In the genomic region with DNA sequence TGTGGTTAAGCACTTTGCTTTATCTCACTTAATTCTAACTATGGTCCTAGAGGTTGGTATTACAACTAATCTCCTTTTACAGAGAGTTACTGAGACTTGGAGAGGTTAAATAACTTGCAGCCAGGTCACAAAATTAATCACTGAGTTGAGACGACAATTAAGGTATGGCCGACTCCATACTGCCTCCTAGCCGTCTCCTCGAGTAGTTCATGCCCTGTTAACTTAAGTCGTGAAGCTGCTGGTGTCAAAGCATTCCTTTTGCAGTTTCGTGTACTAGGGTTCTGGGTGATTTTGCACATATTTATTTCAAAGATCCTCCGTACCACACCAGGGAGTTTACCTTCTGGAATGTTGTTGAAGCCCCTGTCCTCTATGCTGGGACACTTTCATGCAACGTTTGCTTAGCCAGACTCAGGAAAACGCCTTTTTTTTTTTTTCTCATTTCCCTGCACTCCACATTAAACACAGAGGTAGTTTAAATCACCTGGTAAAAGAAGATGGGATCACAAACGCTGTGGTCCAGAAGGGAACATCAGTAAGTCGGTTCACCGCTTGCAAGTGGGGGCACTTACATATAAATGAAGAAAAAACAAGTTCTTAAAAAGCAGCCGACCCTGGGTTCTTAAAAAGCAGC, we compare ENCODE assay signal across 8 cellular contexts. TPM values are rescaled to one million over a fixed set of nuclear protein-coding genes. Genes with fewer than 3 reads are reported as not detected.
DNase-seq lines count a peak whose midpoint lies in the region; ATAC-seq and TF ChIP-seq lines count a peak whose summit lies in the region.

No MANE protein-coding gene starts in this region.

- H3K27ac Mint-ChIP-seq in IgD-negative memory B cell, result peak overlapping the region; percentile 86 to 95 (median 95)
- H3K27ac Mint-ChIP-seq in activated T-helper 17 cell treated with anti-CD3 and anti-CD28 coated beads, Interleukin-2, amount 50 U/mL, for 72 hours, result peak overlapping the region; percentile 91

- H3K36me3 ChIP-seq in neuron (ENCODE audit: insufficient read depth, low read length) (no peaks in the 10 kb centered on the region), thyroid gland (no peaks in the 10 kb centered on the region)

- no peak for TF ChIP-seq POLR2A in thyroid gland (IDR thresholded peaks at IDR 0.05)

- H3K9me3 ChIP-seq in neuron (ENCODE audit: low read length) (no peaks in the 10 kb centered on the region), thyroid gland (no peaks in the 10 kb centered on the region)

- H3K4me3 Mint-ChIP-seq in IgD-negative memory B cell, result peak overlapping the region; percentile 91 to 99 (median 97)
- peak overlapping the region; percentile 90 for H3K4me3 Mint-ChIP-seq in activated T-helper 17 cell treated with anti-CD3 and anti-CD28 coated beads, Interleukin-2, amount 50 U/mL, for 72 hours

- H3K36me3 Mint-ChIP-seq in IgD-negative memory B cell, result peaks cover 1% of the 10 kb centered on the region
- peaks cover 16% of the 10 kb centered on the region for H3K36me3 Mint-ChIP-seq in activated T-helper 17 cell treated with anti-CD3 and anti-CD28 coated beads, Interleukin-2, amount 50 U/mL, for 72 hours (ENCODE audit: low read depth)

- H3K27me3 ChIP-seq in neuron (ENCODE audit: insufficient read depth, low read length) (no peaks in the 10 kb centered on the region), thyroid gland (no peaks in the 10 kb centered on the region)

- TF ChIP-seq CTCF in fibroblast of the aortic adventitia (IDR thresholded peaks at IDR 0.05; ENCODE audit: insufficient read depth, low read length) (peak; percentile 88), thyroid gland (IDR thresholded peaks at IDR 0.05) (peak; percentile 32 to 74 (median 68))

- 2 to 3% methylated on average over 13 of the region's 13 CpGs for whole genome bisulfite sequencing in thyroid gland, 2 donors

- H3K4me3 ChIP-seq in fibroblast of the aortic adventitia (ENCODE audit: low read depth, low read length) (peak overlapping the region; percentile 72), neuron (ENCODE audit: low read length) (peak overlapping the region; percentile 67), thyroid gland (replicated peaks in 1 of 3) (peak overlapping the region; percentile 58 to 75 (median 69))

- H3K4me1 ChIP-seq in neuron (ENCODE audit: insufficient read depth, low read length) (peaks cover 16% of the 10 kb centered on the region), thyroid gland (peaks cover 0 to 18% of the 10 kb centered on the region in 2 donors)

- H3K4me1 Mint-ChIP-seq in IgD-negative memory B cell, result peaks cover 15 to 22% (median 20%) of the 10 kb centered on the region in 3 donors
- peaks cover 15% of the 10 kb centered on the region for H3K4me1 Mint-ChIP-seq in activated T-helper 17 cell treated with anti-CD3 and anti-CD28 coated beads, Interleukin-2, amount 50 U/mL, for 72 hours

- H3K9me3 Mint-ChIP-seq in IgD-negative memory B cell, result no peaks in the 10 kb centered on the region
- no peaks in the 10 kb centered on the region for H3K9me3 Mint-ChIP-seq in activated T-helper 17 cell treated with anti-CD3 and anti-CD28 coated beads, Interleukin-2, amount 50 U/mL, for 72 hours

- peak overlapping the region; percentile 100 for H2AFZ ChIP-seq in neuron (ENCODE audit: low read depth, low read length)

- ATAC-seq in GM21447 (IDR thresholded peaks at IDR 0.05; ENCODE audit: unreplicated experiment), result peak; percentile 26
- ATAC-seq in activated T-helper 17 cell treated with anti-CD3 and anti-CD28 coated beads, Interleukin-2, amount 50 U/mL, for 72 hours (replicated peaks), result peak; percentile 26

- H3K27me3 Mint-ChIP-seq in IgD-negative memory B cell, result peaks cover 3% of the 10 kb centered on the region
- H3K27me3 Mint-ChIP-seq in activated T-helper 17 cell treated with anti-CD3 and anti-CD28 coated beads, Interleukin-2, amount 50 U/mL, for 72 hours, result no peaks in the 10 kb centered on the region

- H3K27ac ChIP-seq in thyroid gland, result peak overlapping the region; percentile 98 to 99 (median 98)

- intact Hi-C loops in thyroid gland (cut with DNase I), result no loop called here

- DNase-seq in D341Med (ENCODE audit: low spot score), result peak; percentile 70
- peak; percentile 71 for DNase-seq in RPMI7951 (ENCODE audit: low read depth)
- DNase-seq in fibroblast of the aortic adventitia (ENCODE audit: low read depth), result peak; percentile 84
- peak; percentile 63 to 67 for DNase-seq in thyroid gland

RNA-seq across cellular contexts. Expression of gene NEK7, which starts 0.6 kb away (rescaled TPM):
- polyA plus RNA-seq in IgD-negative memory B cell, result 21.6 TPM
- 64.5 and 83.1 TPM in 2 replicates for total RNA-seq in RPMI7951 (2014; rRNA removed; shearing (Covaris generic))
- total RNA-seq in activated T-helper 17 cell treated with anti-CD3 and anti-CD28 coated beads, Interleukin-2, amount 50 U/mL, for 72 hours, result 10 to 100 TPM; 64.3 to 76.9 TPM
- total RNA-seq in fibroblast of the aortic adventitia (ENCODE audit: low replicate concordance), result 119 and 187 TPM in 2 replicates
- 100 to 1,000 TPM in 1 of 4 donors, 10 to 100 TPM in 3; 65.6 to 102 (median 77.7) TPM for total RNA-seq in thyroid gland

Comparison
In these comparisons a context has a peak if more than half of its experiments do, and no peak if none do; other contexts are left out.
1. Peak in every context shown above with its lines: DNase-seq, ATAC-seq, H3K4me3 ChIP-seq and H3K27ac ChIP-seq.